8 cellular contexts compared by ENCODE assay signal in the genomic region with DNA sequence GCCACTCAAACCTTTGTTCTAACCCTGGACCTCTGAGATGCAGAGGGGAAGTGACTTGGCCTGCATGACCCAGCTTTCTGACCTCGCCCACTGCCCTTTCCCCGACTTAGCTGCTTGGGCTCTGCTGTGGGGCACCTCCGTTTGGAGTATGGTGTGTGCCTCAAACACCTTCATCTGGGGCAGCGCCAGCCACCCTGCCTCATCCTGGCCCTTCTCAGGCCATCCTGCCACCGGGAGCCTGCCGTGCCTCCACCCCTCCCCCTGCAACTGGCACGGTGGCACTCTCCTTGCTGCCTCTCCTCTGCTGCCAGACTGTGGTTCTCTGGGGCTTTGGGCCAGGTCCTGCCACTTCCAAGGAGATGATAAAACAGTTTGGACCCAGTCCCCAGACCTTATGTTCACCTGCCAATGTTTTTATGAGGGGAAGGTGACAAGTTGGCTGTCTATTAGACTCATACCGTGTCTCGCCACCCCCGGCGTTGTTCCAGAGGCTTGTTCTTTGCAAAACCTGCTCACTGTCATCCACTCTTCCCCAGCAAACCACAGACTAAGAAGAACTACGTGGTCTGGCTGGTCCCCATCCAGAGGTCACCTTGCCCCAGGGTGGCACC. TPM values are rescaled to one million over a fixed set of nuclear protein-coding genes. Genes with fewer than 3 reads are reported as not detected.
DNase-seq lines count a peak whose midpoint lies in the region; ATAC-seq, FAIRE-seq and TF ChIP-seq lines count a peak whose summit lies in the region.

No MANE protein-coding gene starts in this region.

- H3K79me2 ChIP-seq in PC-9 (ENCODE audit: low read depth) = peaks cover 90% of the 10 kb centered on the region
- H3K79me2 ChIP-seq in endothelial cell of umbilical vein (ENCODE audit: control insufficient read depth, insufficient read depth, low read length) = peaks cover 17% of the 10 kb centered on the region

- no peaks in the 10 kb centered on the region for H3K9me2 ChIP-seq in PC-9 (ENCODE audit: insufficient read depth)

- DNase-seq in Daoy (ENCODE audit: low read depth) (peak; percentile 14), PC-9 (peak in 1 of 2 experiments; percentile 42), endothelial cell of umbilical vein (ENCODE audit: low read depth, low spot score) (no peak), pancreas (peak in 2 of 6 donors; percentile 53 to 73), NCI-H524 (lab: John Stamatoyannopoulos, UW) (no peak), NCI-H2081 treated with DMSO at 0.1 percent for 48 hours (lab: John Stamatoyannopoulos, UW) (no peak), omental fat pad (ENCODE audit: low spot score) (no peak)
- no peak for DNase-seq in activated effector memory CD4-positive, alpha-beta T cell treated with Interleukin-2 at 50 U/mL for 16 hours

- H3K4me3 ChIP-seq in PC-9 = no peak overlapping the region
- no peak overlapping the region for H3K4me3 ChIP-seq in endothelial cell of umbilical vein (replicated peaks in 1 of 3; ENCODE audit: insufficient read depth in 1 of 3, low read depth in 1 of 3, low read length in 3 of 3)
- H3K4me3 ChIP-seq in pancreas = no peak overlapping the region

- no peaks in the 10 kb centered on the region for H3K27me3 ChIP-seq in PC-9 (ENCODE audit: insufficient read depth, low read depth)
- no peaks in the 10 kb centered on the region for H3K27me3 ChIP-seq in endothelial cell of umbilical vein (ENCODE audit: control insufficient read depth in 2 of 2, insufficient read depth in 2 of 2, low read length in 2 of 2)
- no peaks in the 10 kb centered on the region for H3K27me3 ChIP-seq in pancreas

- intact Hi-C loops in PC-9 (cut with micrococcal nuclease; ENCODE audit: unreplicated experiment) = loop anchor here (5.0 kb wide), 1 partner anchor 62 kb away; no protein-coding TSS in a partner anchor
- intact Hi-C loops in endothelial cell of umbilical vein (cut with micrococcal nuclease) = loop anchor here (1.0 to 10.0 kb wide), 3 partner anchors 19 to 370 kb away; no protein-coding TSS in a partner anchor
- intact Hi-C loops in pancreas (cut with DNase I) = no loop called here

- WGBS in pancreas, 2 donors = 38 to 44% methylated on average over 12 of the region's 12 CpGs

- FAIRE-seq in endothelial cell of umbilical vein (lab: Jason Lieb, UNC) (no peak), pancreas (lab: Jason Lieb, UNC) (no peak)

- peak overlapping the region; percentile 36 for H3K27ac ChIP-seq in PC-9
- H3K27ac ChIP-seq in endothelial cell of umbilical vein (ENCODE audit: insufficient read depth, low read depth, low read length) = peak overlapping the region; percentile 92
- peak overlapping the region in 1 of 4 donors; percentile 11 for H3K27ac ChIP-seq in pancreas

- H3K4me2 ChIP-seq in PC-9 = peak overlapping the region; percentile 54
- H3K4me2 ChIP-seq in endothelial cell of umbilical vein (ENCODE audit: insufficient read depth, low read length) = peak overlapping the region; percentile 44

- TF ChIP-seq CTCF in PC-9 (conservative IDR thresholded peaks at IDR 0.05) (no peak), endothelial cell of umbilical vein (IDR thresholded peaks at IDR 0.05; ENCODE audit: extremely low read depth in 1 of 2, insufficient read depth in 1 of 2, low read depth in 1 of 2, low read length in 2 of 2) (no peak), pancreas (IDR thresholded peaks at IDR 0.05) (no peak), omental fat pad (IDR thresholded peaks at IDR 0.05) (no peak)

- H3K36me3 ChIP-seq in PC-9 (ENCODE audit: low read depth) (no peaks in the 10 kb centered on the region), endothelial cell of umbilical vein (ENCODE audit: control insufficient read depth in 2 of 2, extremely low read depth in 1 of 2, insufficient read depth in 2 of 2, low read length in 2 of 2) (no peaks in the 10 kb centered on the region), pancreas (no peaks in the 10 kb centered on the region)

- no peaks in the 10 kb centered on the region for H3K9me1 ChIP-seq in endothelial cell of umbilical vein (replicated peaks; ENCODE audit: control insufficient read depth, extremely low read depth, insufficient read depth, low read length)

- H4K20me1 ChIP-seq in PC-9 (ENCODE audit: insufficient read depth) (peaks cover 16% of the 10 kb centered on the region), endothelial cell of umbilical vein (replicated peaks; ENCODE audit: control insufficient read depth, extremely low read depth, insufficient read depth, low read length) (no peaks in the 10 kb centered on the region)

- CTCF ChIA-PET in PC-9 (lab: Charles Lee) (no interaction called here), endothelial cell of umbilical vein (lab: Charles Lee) (interaction anchor here (0.7 to 1.5 kb wide), 3 partner anchors 19 to 231 kb away, joined by 3 read pairs; no protein-coding TSS in a partner anchor)

- ATAC-seq in pancreas (peak; percentile 4 to 43 (median 18)), omental fat pad (ENCODE audit: low FRiP score) (no peak)

- dilution Hi-C loops in endothelial cell of umbilical vein (cut with MboI; ENCODE audit: extremely low pct_ligation_motif_present, low sequenced_read_pairs) = no loop called here

- H3K4me1 ChIP-seq in PC-9 (replicated peaks; ENCODE audit: insufficient read depth) = peaks cover 81% of the 10 kb centered on the region
- peaks cover 70% of the 10 kb centered on the region for H3K4me1 ChIP-seq in endothelial cell of umbilical vein (ENCODE audit: control insufficient read depth, extremely low read depth, insufficient read depth, low read length)
- H3K4me1 ChIP-seq in pancreas = peaks cover 0 to 25% (median 7%) of the 10 kb centered on the region in 3 donors

- H3K9ac ChIP-seq in endothelial cell of umbilical vein (replicated peaks; ENCODE audit: extremely low read depth, insufficient read depth, low read length) = peak overlapping the region; percentile 77

- no peak overlapping the region for H2AFZ ChIP-seq in PC-9
- H2AFZ ChIP-seq in endothelial cell of umbilical vein (ENCODE audit: low read depth, low read length) = no peak overlapping the region

- no peaks in the 10 kb centered on the region for H3K9me3 ChIP-seq in PC-9 (ENCODE audit: insufficient read depth, low read depth)
- H3K9me3 ChIP-seq in endothelial cell of umbilical vein (replicated peaks; ENCODE audit: control insufficient read depth, insufficient read depth, low read length) = no peaks in the 10 kb centered on the region
- H3K9me3 ChIP-seq in pancreas = no peaks in the 10 kb centered on the region

- no peak for TF ChIP-seq POLR2A in endothelial cell of umbilical vein (IDR thresholded peaks at IDR 0.05; ENCODE audit: low read depth, low read length)

- H3F3A ChIP-seq in PC-9 (ENCODE audit: insufficient read depth, low read depth) = peaks cover 65% of the 10 kb centered on the region

- POLR2A ChIA-PET in PC-9 (lab: Charles Lee; ENCODE audit: unreplicated experiment) = interaction anchor here (0.6 kb wide), 1 partner anchor 151 kb away, joined by 3 read pairs; no protein-coding TSS in a partner anchor
- POLR2A ChIA-PET in endothelial cell of umbilical vein (lab: Charles Lee) = interaction anchor here (1.6 kb wide), 1 partner anchor 16 kb away, joined by 3 read pairs; no protein-coding TSS in a partner anchor

- BruUV-seq in PC-9 (replicated peaks; lab: Mats Ljungman, UMichigan) (no TSS peak), endothelial cell of umbilical vein (replicated peaks; lab: Mats Ljungman, UMichigan) (TSS peak; percentile 37)

TF ChIP-seq in endothelial cell of umbilical vein, 7 proteins besides CTCF, POLR2A, EP300 and RAD21:
- TF ChIP-seq EZH2 (IDR thresholded peaks at IDR 0.05; ENCODE audit: borderline replicate concordance, low read depth, low read length, severe bottlenecking) = no peak
- TF ChIP-seq FOS (IDR thresholded peaks at IDR 0.05; ENCODE audit: borderline replicate concordance, insufficient read depth, low read length) = no peak
- TF ChIP-seq, protein P1, sequence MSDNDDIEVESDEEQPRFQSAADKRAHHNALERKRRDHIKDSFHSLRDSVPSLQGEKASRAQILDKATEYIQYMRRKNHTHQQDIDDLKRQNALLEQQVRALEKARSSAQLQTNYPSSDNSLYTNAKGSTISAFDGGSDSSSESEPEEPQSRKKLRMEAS (IDR thresholded peaks at IDR 0.05; ENCODE audit: insufficient read depth, insufficient read length) = no peak
- TF ChIP-seq JUN (IDR thresholded peaks at IDR 0.05; ENCODE audit: borderline replicate concordance, insufficient read depth, insufficient read length, low read depth) = no peak
- TF ChIP-seq GATA2 (IDR thresholded peaks at IDR 0.05; ENCODE audit: insufficient read depth, insufficient read length, low read depth, low read length) = no peak
- TF ChIP-seq POLR2AphosphoS5 (IDR thresholded peaks at IDR 0.05; ENCODE audit: insufficient read depth, low read depth, low read length) = no peak
- no peak for TF ChIP-seq MYC (IDR thresholded peaks at IDR 0.05; ENCODE audit: low read depth, low read length)
TF ChIP-seq in endothelial cell of umbilical vein: peak in this region for 0.

RNA-seq across cellular contexts. Expression of gene SLC6A6, which starts 32.2 kb away (rescaled TPM):
- 10.7 and 10.8 TPM in 2 replicates for total RNA-seq in Daoy (2014; rRNA removed; shearing (Covaris generic))
- total RNA-seq in PC-9 (2021) (84.9 and 122 TPM in 2 replicates), endothelial cell of umbilical vein (33.8 and 38.0 TPM in 2 replicates), pancreas (10 to 100 TPM in 2 of 6 donors, 1 to 10 TPM in 4; 2.1 to 11.6 (median 3.4) TPM), omental fat pad (10 to 100 TPM; 35.7 to 75.2 (median 56.4) TPM)
- polyA plus RNA-seq in endothelial cell of umbilical vein (24.8 and 25.7 TPM in 2 replicates), pancreas (1 to 10 TPM; 2.4 to 6.1 TPM)
- 16.9 and 19.1 TPM in 2 replicates for polyA plus RNA-seq in endothelial cell of umbilical vein (2011; cell fraction: cytosol; rRNA removed)
- polyA plus RNA-seq in endothelial cell of umbilical vein (2011; cell fraction: nucleus; rRNA removed) = 51.5 and 59.3 TPM in 2 replicates
- 13.7 and 19.6 TPM in 2 replicates for polyA plus RNA-seq in endothelial cell of umbilical vein (2012)
- polyA minus RNA-seq in endothelial cell of umbilical vein = 75.0 and 82.1 TPM in 2 replicates
- 12.4 TPM for polyA minus RNA-seq in endothelial cell of umbilical vein (2011; cell fraction: cytosol; rRNA and poly(A)+ RNA removed)
- polyA minus RNA-seq in endothelial cell of umbilical vein (2011; cell fraction: nucleus; rRNA and poly(A)+ RNA removed) = 47.6 and 56.2 TPM in 2 replicates

Comparison
In these comparisons a context has a peak if more than half of its experiments do, and no peak if none do; other contexts are left out.
1. intact Hi-C loops: an anchor here in PC-9 (5.0 kb wide) and endothelial cell of umbilical vein (1.0 to 10.0 kb wide); none called in pancreas.